In genomic region chr3:68139897-68140296, GRCh38 we compare ENCODE assay signal across 5 cellular contexts.
"Had no signal": no experiment of that assay in that cellular context is flagged by ENCODE, and none has a peak within 500 bp of the region (broad histone marks: within the 10 kb centered on the region; RNA-seq: fewer than 3 reads in every experiment).

No MANE protein-coding gene starts in this region.

- H3K4me3 Mint-ChIP-seq: IgD-negative memory B cell had no signal

- H3K27ac Mint-ChIP-seq: IgD-negative memory B cell had no signal

- DNase-seq: IMR-90 had no signal

- H3K36me3 Mint-ChIP-seq: IgD-negative memory B cell had no signal

- H3K4me3 ChIP-seq: K562 had no signal

- H3K27ac ChIP-seq: HL-60 had no signal

- H3K4me1 Mint-ChIP-seq: IgD-negative memory B cell had no signal

- H3K9me3 Mint-ChIP-seq: IgD-negative memory B cell had no signal

- ATAC-seq: HepG2, K562 had no signal
